ENCODE assay signal across 8 cellular contexts in genomic region chr10:13161267-13162012, GRCh38. TPM values are rescaled to one million over a fixed set of nuclear protein-coding genes. Genes with fewer than 3 reads are reported as not detected.
DNase-seq lines count a peak whose midpoint lies in the region; ATAC-seq lines count a peak whose summit lies in the region.

Gene MCM10, plus strand, starts transcription at chr10:13161558. Its CDS starts 2,645 bp downstream, at chr10:13164203.

- DNase-seq in C1 segment of cervical spinal cord (lab: John Stamatoyannopoulos, UW) (peak; percentile 51 to 98 (median 93)), NCI-H526 (lab: John Stamatoyannopoulos, UW) (peak; percentile 95 to 98), dedifferentiated amniotic fluid mesenchymal stem cell (ENCODE audit: extremely low spot score) (peak; percentile 99), left lobe of liver (ENCODE audit: low spot score) (peak; percentile 99)
- peak; percentile 99 for DNase-seq in activated CD4-positive, alpha-beta T cell treated with anti-CD3 and anti-CD28 coated beads for 48 hours
- peak; percentile 96 for DNase-seq in stimulated activated CD4-positive, alpha-beta T cell treated with anti-CD3 and anti-CD28 coated beads, Interleukin-2, amount 100 ng/mL, for 4 hours (ENCODE audit: low read depth)

- ATAC-seq in GM19324 (IDR thresholded peaks at IDR 0.05; ENCODE audit: low FRiP score, unreplicated experiment) (peak; percentile 99), HG03469 (IDR thresholded peaks at IDR 0.05; ENCODE audit: unreplicated experiment) (peak; percentile 97), left lobe of liver (peak; percentile 98)

RNA-seq across cellular contexts. Expression of gene MCM10, which starts in this region (rescaled TPM):
- total RNA-seq in left lobe of liver: 0.33 TPM

Comparison
In these comparisons a context has a peak if more than half of its experiments do, and no peak if none do; other contexts are left out.
1. Peak in every context shown above with its lines: DNase-seq and ATAC-seq.
2. Peak in DNase-seq and ATAC-seq in left lobe of liver; RNA of the gene not detected or under 1 TPM.